ENCODE assay signal across 1 cellular context in the genomic region with DNA sequence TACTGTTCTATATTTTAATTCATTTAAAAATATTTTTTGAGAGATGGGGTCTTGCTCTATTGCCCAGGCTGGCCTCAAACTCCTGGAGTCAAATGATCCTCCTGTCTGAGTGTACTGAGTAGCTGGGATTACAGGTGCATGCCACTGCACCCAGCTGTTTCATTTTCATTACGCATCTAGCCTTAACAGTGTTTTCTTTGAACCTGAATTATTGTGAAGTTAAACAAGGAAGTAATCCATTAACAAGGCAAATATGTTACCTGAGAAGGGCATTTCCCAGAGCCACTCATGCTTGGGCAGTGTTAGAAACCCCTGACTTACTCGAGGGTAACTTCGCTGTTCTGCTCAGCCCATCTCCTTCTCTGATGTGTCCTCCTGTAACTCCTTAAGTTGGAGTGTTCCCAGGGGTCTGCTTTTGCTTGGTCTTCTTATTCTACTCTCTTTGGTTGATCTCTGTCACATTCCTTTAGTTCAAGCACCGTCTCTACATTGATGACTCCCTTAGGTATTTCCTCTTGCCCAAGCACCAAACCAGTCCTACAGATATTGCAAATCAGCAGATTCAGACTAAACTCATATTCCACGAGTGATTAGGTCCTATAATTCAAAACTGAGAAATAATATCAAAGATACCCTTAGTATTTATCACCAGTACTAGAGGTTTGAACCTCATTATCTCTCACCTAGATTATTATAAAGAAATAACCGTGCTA.
TF ChIP-seq lines count a peak whose summit lies in the region.

No MANE protein-coding gene starts in this region.

TF ChIP-seq in GM23338, 12 proteins besides CTCF, POLR2A, EP300 and RAD21 (continued from another document):
- TF ChIP-seq, protein P1, sequence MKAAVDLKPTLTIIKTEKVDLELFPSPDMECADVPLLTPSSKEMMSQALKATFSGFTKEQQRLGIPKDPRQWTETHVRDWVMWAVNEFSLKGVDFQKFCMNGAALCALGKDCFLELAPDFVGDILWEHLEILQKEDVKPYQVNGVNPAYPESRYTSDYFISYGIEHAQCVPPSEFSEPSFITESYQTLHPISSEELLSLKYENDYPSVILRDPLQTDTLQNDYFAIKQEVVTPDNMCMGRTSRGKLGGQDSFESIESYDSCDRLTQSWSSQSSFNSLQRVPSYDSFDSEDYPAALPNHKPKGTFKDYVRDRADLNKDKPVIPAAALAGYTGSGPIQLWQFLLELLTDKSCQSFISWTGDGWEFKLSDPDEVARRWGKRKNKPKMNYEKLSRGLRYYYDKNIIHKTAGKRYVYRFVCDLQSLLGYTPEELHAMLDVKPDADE (IDR thresholded peaks at IDR 0.05), result no peak
- TF ChIP-seq ZNF114 (CRISPR knock-in tag; IDR thresholded peaks at IDR 0.05) (no peak), REST (IDR thresholded peaks at IDR 0.05; ENCODE audit: unreplicated experiment) (no peak), JUNB (IDR thresholded peaks at IDR 0.05; ENCODE audit: unreplicated experiment) (no peak), CREB1 (CRISPR knock-in tag; IDR thresholded peaks at IDR 0.05; ENCODE audit: low read depth) (no peak), STAT1 (IDR thresholded peaks at IDR 0.05; ENCODE audit: unreplicated experiment) (no peak)
